ENCODE assay signal across 8 cellular contexts in genomic region chr4:113758361-113758760, GRCh38. TPM values are rescaled to one million over a fixed set of nuclear protein-coding genes. Genes with fewer than 3 reads are reported as not detected.
DNase-seq lines count a peak whose midpoint lies in the region; ATAC-seq, FAIRE-seq and TF ChIP-seq lines count a peak whose summit lies in the region.
"Had no signal": no experiment of that assay in that cellular context is flagged by ENCODE, and none has a peak within 500 bp of the region (broad histone marks: within the 10 kb centered on the region; RNA-seq: fewer than 3 reads in every experiment).

No MANE protein-coding gene starts in this region.

- peak; percentile 90 for FAIRE-seq in G401.6 (lab: Jason Lieb, UNC)

- TF ChIP-seq POLR2A in vagina (IDR thresholded peaks at IDR 0.05), result no peak

- no peak for TF ChIP-seq CTCF in vagina (IDR thresholded peaks at IDR 0.05)

- peaks cover 16% of the 10 kb centered on the region for H3K4me1 ChIP-seq in vagina

- no peaks in the 10 kb centered on the region for H3K36me3 ChIP-seq in vagina

- H3K36me3 Mint-ChIP-seq in effector memory CD8-positive, alpha-beta T cell (ENCODE audit: insufficient read depth), result peaks cover 37% of the 10 kb centered on the region

- peak; percentile 60 for DNase-seq in NCI-H526 treated with DMSO at 0.1 percent for 48 hours (lab: John Stamatoyannopoulos, UW)
- DNase-seq in effector memory CD8-positive, alpha-beta T cell, result no peak
- DNase-seq in renal cortical epithelial cell (ENCODE audit: low read depth), result peak; percentile 17
- DNase-seq in DMS 273 treated with DMSO at 0.1 percent for 48 hours (lab: John Stamatoyannopoulos, UW), result no peak
- no peak for DNase-seq in vagina (ENCODE audit: extremely low spot score in 2 of 2)
- DNase-seq in LoVo (ENCODE audit: low spot score), result no peak
- DNase-seq: stimulated activated naive CD4-positive, alpha-beta T cell had no signal

- intact Hi-C loops in vagina (cut with DNase I), result no loop called here

- ATAC-seq in effector memory CD8-positive, alpha-beta T cell (replicated peaks), result no peak

- H3K27me3 ChIP-seq in vagina, result no peaks in the 10 kb centered on the region

- H3K4me3 ChIP-seq in vagina, result no peak overlapping the region

- no peak overlapping the region for H3K27ac ChIP-seq in vagina

- peak overlapping the region; percentile 38 to 86 for H3K4me3 Mint-ChIP-seq in effector memory CD8-positive, alpha-beta T cell

- H3K27me3 Mint-ChIP-seq in effector memory CD8-positive, alpha-beta T cell, result no peaks in the 10 kb centered on the region

- no peaks in the 10 kb centered on the region for H3K9me3 ChIP-seq in vagina

- peaks cover 24 to 37% of the 10 kb centered on the region in 2 donors for H3K4me1 Mint-ChIP-seq in effector memory CD8-positive, alpha-beta T cell (ENCODE audit: low read depth in 2 of 2)

- H3K27ac Mint-ChIP-seq in effector memory CD8-positive, alpha-beta T cell, result peak overlapping the region; percentile 2 to 41

- no peaks in the 10 kb centered on the region for H3K9me3 Mint-ChIP-seq in effector memory CD8-positive, alpha-beta T cell

RNA-seq across cellular contexts. Expression of gene CAMK2D, which starts 3.2 kb away (rescaled TPM):
- total RNA-seq in renal cortical epithelial cell (43.6 and 50.1 TPM in 2 replicates), vagina (50.3 TPM)

Comparison
In these comparisons a context has a peak if more than half of its experiments do, and no peak if none do; other contexts are left out.
1. DNase-seq: peak in NCI-H526 treated with DMSO at 0.1 percent for 48 hours (single experiment) and renal cortical epithelial cell (single experiment); none in effector memory CD8-positive, alpha-beta T cell (0 of 3), DMS 273 treated with DMSO at 0.1 percent for 48 hours (single experiment), vagina (0 of 2) and LoVo (single experiment).